Comparison of ENCODE assay signal across 8 cellular contexts in the genomic region with DNA sequence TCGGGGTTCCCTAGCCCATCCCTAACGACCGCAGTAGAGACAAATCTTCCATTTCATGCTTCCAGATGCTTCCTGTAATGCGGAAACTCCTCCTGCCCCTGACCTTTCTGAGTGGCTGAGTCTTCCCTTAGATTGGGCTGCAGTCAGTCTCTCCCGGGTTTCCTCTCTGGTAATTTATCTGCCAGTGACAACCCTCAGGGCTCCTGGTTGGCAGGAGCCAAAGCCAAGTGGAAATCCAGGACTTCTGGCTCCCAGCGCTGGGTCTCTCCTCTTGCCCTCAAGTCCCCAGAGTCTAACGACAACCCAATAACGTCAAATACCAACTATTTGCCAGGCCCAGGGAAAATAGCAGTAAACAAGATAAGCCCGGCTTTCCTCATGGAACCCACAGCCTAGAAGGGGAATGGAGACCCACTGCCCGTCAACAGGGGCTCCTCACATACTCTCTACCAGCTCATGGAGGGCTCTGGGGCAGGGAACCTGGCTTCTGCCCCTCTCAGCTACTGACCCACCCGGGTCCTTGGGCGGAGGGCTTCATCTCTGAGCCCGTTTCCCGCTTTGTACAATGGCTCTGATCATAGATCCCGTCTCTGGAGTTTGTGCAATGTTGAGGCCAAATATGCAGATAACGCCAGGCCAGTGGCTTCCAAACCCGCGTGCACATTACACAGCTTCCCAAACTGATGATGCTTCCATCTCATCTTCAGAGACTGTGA. TPM values are rescaled to one million over a fixed set of nuclear protein-coding genes. Genes with fewer than 3 reads are reported as not detected.
DNase-seq lines count a peak whose midpoint lies in the region; ATAC-seq and TF ChIP-seq lines count a peak whose summit lies in the region.

No MANE protein-coding gene starts in this region.

- H3K27me3 ChIP-seq in body of pancreas (no peaks in the 10 kb centered on the region), mesenchymal stem cell (ENCODE audit: control insufficient read depth in 1 of 2, insufficient read depth in 1 of 2, low read length in 2 of 2) (peaks cover 4 to 26% of the 10 kb centered on the region in 2 experiments)

- H3K9me3 ChIP-seq in body of pancreas (no peaks in the 10 kb centered on the region), mesenchymal stem cell (ENCODE audit: control insufficient read depth, low read length) (no peaks in the 10 kb centered on the region)

- TF ChIP-seq CTCF in 22Rv1 (IDR thresholded peaks at IDR 0.05) (no peak), body of pancreas (IDR thresholded peaks at IDR 0.05) (no peak)

- no peak overlapping the region for H2AFZ ChIP-seq in mesenchymal stem cell (ENCODE audit: low read depth, low read length)

- peak overlapping the region; percentile 94 for H2BK15ac ChIP-seq in mesenchymal stem cell (ENCODE audit: low read depth, poor library complexity, severe bottlenecking)

- WGBS in body of pancreas, 2 donors, result 17 to 30% methylated on average over 10 to 18 of the region's 18 CpGs
- 32% methylated on average over 18 of the region's 18 CpGs for WGBS in mesenchymal stem cell

- H3K4me3 ChIP-seq in body of pancreas, result peak overlapping the region; percentile 57 to 67
- H3K4me3 ChIP-seq in mesenchymal stem cell (ENCODE audit: insufficient read depth in 1 of 2, low read depth in 1 of 2, low read length in 2 of 2), result peak overlapping the region; percentile 79 to 88

- H3K36me3 ChIP-seq in body of pancreas (replicated peaks in 1 of 2; ENCODE audit: insufficient read depth in 1 of 2, low read depth in 2 of 2) (no peaks in the 10 kb centered on the region), mesenchymal stem cell (ENCODE audit: control insufficient read depth in 1 of 2, insufficient read depth in 2 of 2, low read depth in 1 of 2, low read length in 2 of 2) (no peaks in the 10 kb centered on the region)

- H4K8ac ChIP-seq in mesenchymal stem cell (ENCODE audit: low read length), result peak overlapping the region; percentile 76

- no peak for TF ChIP-seq POLR2A in body of pancreas (IDR thresholded peaks at IDR 0.05)

- H2BK12ac ChIP-seq in mesenchymal stem cell (ENCODE audit: low read length in 2 of 2), result peak overlapping the region; percentile 4 to 83

- H3K79me1 ChIP-seq in mesenchymal stem cell (replicated peaks; ENCODE audit: low read length, poor library complexity, severe bottlenecking), result peaks cover 26% of the 10 kb centered on the region

- peak overlapping the region; percentile 77 to 97 for H3K4ac ChIP-seq in mesenchymal stem cell (ENCODE audit: low read depth in 1 of 2, low read length in 2 of 2)

- no peak overlapping the region for H4K91ac ChIP-seq in mesenchymal stem cell (ENCODE audit: low read length)

- peak overlapping the region; percentile 54 for H2AK5ac ChIP-seq in mesenchymal stem cell (ENCODE audit: low read length, severe bottlenecking)

- no peak overlapping the region for H2BK5ac ChIP-seq in mesenchymal stem cell (ENCODE audit: low read depth, low read length, poor library complexity, severe bottlenecking)

- no peak overlapping the region for H3K23ac ChIP-seq in mesenchymal stem cell (ENCODE audit: low read length in 2 of 2)

- peaks cover 31% of the 10 kb centered on the region for H3K4me1 ChIP-seq in body of pancreas
- H3K4me1 ChIP-seq in mesenchymal stem cell (ENCODE audit: control insufficient read depth, insufficient read depth, low read depth, low read length), result peaks cover 21% of the 10 kb centered on the region

- peak overlapping the region; percentile 92 for H3K9ac ChIP-seq in mesenchymal stem cell (ENCODE audit: low read length)

- H3K27ac ChIP-seq in 22Rv1 (peak overlapping the region; percentile 84), body of pancreas (peak overlapping the region; percentile 84 to 100 (median 99)), mesenchymal stem cell (ENCODE audit: low read length, poor library complexity, severe bottlenecking) (peak overlapping the region; percentile 56)

- DNase-seq in body of pancreas (no peak), mesenchymal stem cell (peak; percentile 62), NCI-H2227 treated with DMSO at 0.1 percent for 48 hours (lab: John Stamatoyannopoulos, UW) (no peak)

- intact Hi-C loops in body of pancreas (cut with DNase I), result loop anchor here (5.0 kb wide), 1 partner anchor 164 kb away; no protein-coding TSS in a partner anchor

- ATAC-seq in HG03196 (IDR thresholded peaks at IDR 0.05; ENCODE audit: unreplicated experiment) (peak; percentile 3), body of pancreas (no peak), HG03521 (IDR thresholded peaks at IDR 0.05; ENCODE audit: unreplicated experiment) (no peak), GM21423 (IDR thresholded peaks at IDR 0.05; ENCODE audit: unreplicated experiment) (no peak), GM18909 (IDR thresholded peaks at IDR 0.05; ENCODE audit: poor library complexity, unreplicated experiment) (no peak)

- peak overlapping the region; percentile 91 for H3K4me2 ChIP-seq in mesenchymal stem cell (ENCODE audit: low read length, poor library complexity, severe bottlenecking)

- peak overlapping the region; percentile 89 for H2BK120ac ChIP-seq in mesenchymal stem cell (ENCODE audit: low read depth, low read length)

- peak overlapping the region in 1 of 2 experiments; percentile 70 for H3K14ac ChIP-seq in mesenchymal stem cell (ENCODE audit: low read length in 2 of 2)

- H3K18ac ChIP-seq in mesenchymal stem cell (ENCODE audit: low read depth in 1 of 2, low read length in 2 of 2), result peak overlapping the region; percentile 73 to 97

RNA-seq across cellular contexts. Expression of a gene that starts 1.1 kb away (rescaled TPM):
- total RNA-seq in body of pancreas, result 10 to 100 TPM; 10.5 to 20.0 TPM
- polyA plus RNA-seq in mesenchymal stem cell (2013, experiment 1 of 2), result 25.0 TPM
- polyA plus RNA-seq in mesenchymal stem cell (2013, experiment 2 of 2), result 24.9 TPM
